Comparison of ENCODE assay signal across 1 cellular context in genomic region chr1:15261155-15262002, GRCh38.
TF ChIP-seq lines count a peak whose summit lies in the region.

No MANE protein-coding gene starts in this region.

TF ChIP-seq in GM12878, 131 proteins besides CTCF, POLR2A, EP300 and RAD21 (continued from another document):
- TF ChIP-seq ZNF687 (IDR thresholded peaks at IDR 0.05) (peak; percentile 53), IKZF2 (IDR thresholded peaks at IDR 0.05) (peak in 1 of 2 experiments; percentile 38; a peak in 2 of 4 replicates), MLLT1 (IDR thresholded peaks at IDR 0.05) (peak; percentile 28; the same call in 1 of the 2 replicates), DPF2 (IDR thresholded peaks at IDR 0.05) (peak; percentile 22; the same call in 1 of the 2 replicates), PKNOX1 (IDR thresholded peaks at IDR 0.05) (peak; percentile 91), SMARCA5 (IDR thresholded peaks at IDR 0.05) (0 out of 2 replicates have a peak, but pooled peaks have one; percentile 59), IKZF1 (conservative IDR thresholded peaks at IDR 0.05) (peak; percentile 55), BHLHE40 (IDR thresholded peaks at IDR 0.05; ENCODE audit: borderline replicate concordance in 1 of 2, low read depth in 2 of 2, low read length in 1 of 2) (peak in 1 of 2 experiments; percentile 21; a peak in 1 of 4 replicates)
TF ChIP-seq in GM12878: peak in this region for 10.
